ENCODE assay signal across 16 cellular contexts in the genomic region with DNA sequence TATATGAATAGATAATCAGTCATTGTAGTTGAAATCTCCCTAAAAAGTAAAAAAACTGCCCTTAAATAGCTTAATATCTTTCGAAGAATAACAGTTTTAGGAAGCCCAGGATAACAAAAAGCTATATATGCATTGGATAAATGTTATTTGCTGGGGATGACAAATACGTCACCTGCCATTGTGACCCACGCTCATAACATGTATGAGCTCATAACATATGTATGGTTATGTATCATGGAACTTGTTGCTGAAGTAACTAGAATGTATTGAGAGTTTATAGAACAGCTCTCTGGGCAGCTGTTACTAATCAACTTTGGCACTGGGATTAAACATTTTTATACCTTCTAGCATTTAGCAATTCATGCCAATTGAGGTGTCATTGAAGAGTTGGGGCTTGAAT.
"Had no signal": no experiment of that assay in that cellular context is flagged by ENCODE, and none has a peak within 500 bp of the region (broad histone marks: within the 10 kb centered on the region; RNA-seq: fewer than 3 reads in every experiment).

No MANE protein-coding gene starts in this region.

- DNase-seq: activated CD4-positive, alpha-beta T cell treated with anti-CD3 and anti-CD28 coated beads for 1 hour; activated CD4-positive, alpha-beta T cell treated with anti-CD3 and anti-CD28 coated beads, Interleukin-2, amount 50 U/mL, for 4 hours; activated naive CD4-positive, alpha-beta T cell treated with anti-CD3 and anti-CD28 coated beads, Interleukin-2, amount 10 ng/mL, durations not matched to agents 7 days and 5 days; dermis blood vessel endothelial cell; erythroblast; mammary epithelial cell; occipital lobe; stimulated activated CD4-positive, alpha-beta T cell treated with anti-CD3 and anti-CD28 coated beads, Interleukin-4, amount 100 ng/mL, for 24 hours; T-helper 9 cell; upper lobe of left lung had no signal

- H3K9me3 Mint-ChIP-seq: activated naive CD4-positive, alpha-beta T cell treated with anti-CD3 and anti-CD28 coated beads, Interleukin-2, amount 10 ng/mL, durations not matched to agents 7 days and 5 days; activated T-helper 2 cell treated with anti-CD3 and anti-CD28 coated beads, Interferon-gamma antibody, Interleukin-2, Interleukin-4, amounts not matched to agents 10 μg/mL and 5 μg/mL and 100 μg/mL, durations not matched to agents 14 hours and 24 hours and 36 hours; naive B cell; stimulated activated naive CD8-positive, alpha-beta T cell treated with anti-CD3 and anti-CD28 coated beads, Interleukin-15, Interleukin-2, amounts not matched to agents 100 ng/mL and 50 ng/mL, for 24 hours had no signal

- H3K27ac ChIP-seq: ascending aorta, skin epidermis, upper lobe of left lung had no signal

- H3K9me3 ChIP-seq: ascending aorta, upper lobe of left lung had no signal

- H3K27me3 ChIP-seq: ascending aorta, upper lobe of left lung had no signal

- ATAC-seq: left lobe of liver had no signal

- H3K36me3 Mint-ChIP-seq: naive B cell had no signal

- H3K27ac Mint-ChIP-seq: activated naive CD4-positive, alpha-beta T cell treated with anti-CD3 and anti-CD28 coated beads, Interleukin-2, amount 10 ng/mL, durations not matched to agents 7 days and 5 days had no signal

- H3K4me3 ChIP-seq: ascending aorta, skin epidermis, upper lobe of left lung had no signal

- H3K27me3 Mint-ChIP-seq: activated naive CD4-positive, alpha-beta T cell treated with anti-CD3 and anti-CD28 coated beads, Interleukin-2, amount 10 ng/mL, durations not matched to agents 7 days and 5 days; naive B cell; stimulated activated naive CD8-positive, alpha-beta T cell treated with anti-CD3 and anti-CD28 coated beads, Interleukin-15, Interleukin-2, amounts not matched to agents 100 ng/mL and 50 ng/mL, for 24 hours had no signal
